Comparison of ENCODE assay signal across 8 cellular contexts in the genomic region with DNA sequence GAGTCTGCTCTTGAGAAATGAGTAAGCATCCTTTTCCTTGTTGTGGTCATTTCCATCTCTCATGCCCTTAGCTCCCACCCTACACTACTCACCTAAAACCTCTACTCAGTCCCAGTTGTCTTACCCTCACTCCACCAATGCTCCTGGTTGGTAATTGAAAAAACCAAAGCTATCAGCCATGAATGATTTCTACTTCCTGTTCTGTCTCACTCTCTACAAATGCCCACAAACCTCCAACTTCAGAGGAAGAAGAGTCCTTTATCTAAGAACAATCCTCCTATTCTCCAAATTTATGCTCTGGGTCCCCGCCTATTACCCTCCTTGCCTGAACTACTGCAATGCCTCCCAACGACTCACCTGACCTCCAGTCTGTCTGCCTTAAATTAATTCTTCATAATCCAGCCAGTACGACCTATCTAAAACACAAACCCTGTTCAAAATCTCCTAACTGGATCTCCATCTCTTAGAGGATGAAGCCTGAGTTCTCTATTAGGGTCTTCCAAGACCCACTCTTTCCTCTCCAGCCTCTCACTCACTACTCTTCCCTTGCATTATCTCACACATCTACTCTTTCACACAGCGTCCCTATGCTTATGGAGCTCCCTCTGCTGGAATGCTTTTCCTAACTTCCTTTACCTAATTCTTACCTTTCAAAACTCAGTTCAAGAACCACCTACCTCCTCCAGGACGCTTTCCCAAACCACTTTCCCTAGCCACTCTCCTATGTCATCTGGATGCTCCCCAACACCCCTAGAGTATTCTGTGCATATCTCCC. TPM values are rescaled to one million over a fixed set of nuclear protein-coding genes. Genes with fewer than 3 reads are reported as not detected.
DNase-seq lines count a peak whose midpoint lies in the region; ATAC-seq and TF ChIP-seq lines count a peak whose summit lies in the region.

No MANE protein-coding gene starts in this region.

- peak overlapping the region; percentile 81 for H3K27ac Mint-ChIP-seq in activated CD8-positive, alpha-beta memory T cell treated with anti-CD3 and anti-CD28 coated beads, Interleukin-2, amount 10 ng/mL, durations not matched to agents 7 days and 5 days
- H3K27ac Mint-ChIP-seq in naive thymus-derived CD8-positive, alpha-beta T cell = peak overlapping the region; percentile 78 to 90 (median 80)

- H3K4me3 Mint-ChIP-seq in activated CD8-positive, alpha-beta memory T cell treated with anti-CD3 and anti-CD28 coated beads, Interleukin-2, amount 10 ng/mL, durations not matched to agents 7 days and 5 days = peak overlapping the region; percentile 12
- H3K4me3 Mint-ChIP-seq in naive thymus-derived CD8-positive, alpha-beta T cell = peak overlapping the region in 7 of 10 donors; percentile 7 to 57 (median 31)

- no peaks in the 10 kb centered on the region for H3K9me3 ChIP-seq in breast epithelium

- intact Hi-C loops in breast epithelium (cut with DNase I; ENCODE audit: low total_unique reads) = no loop called here

- H3K4me3 ChIP-seq in HFF-Myc (replicated peaks; ENCODE audit: low read depth, low read length) (no peak overlapping the region), breast epithelium (no peak overlapping the region)

- no peaks in the 10 kb centered on the region for H3K27me3 Mint-ChIP-seq in activated CD8-positive, alpha-beta memory T cell treated with anti-CD3 and anti-CD28 coated beads, Interleukin-2, amount 10 ng/mL, durations not matched to agents 7 days and 5 days
- H3K27me3 Mint-ChIP-seq in naive thymus-derived CD8-positive, alpha-beta T cell = no peaks in the 10 kb centered on the region

- peaks cover 55% of the 10 kb centered on the region for H3K4me1 Mint-ChIP-seq in activated CD8-positive, alpha-beta memory T cell treated with anti-CD3 and anti-CD28 coated beads, Interleukin-2, amount 10 ng/mL, durations not matched to agents 7 days and 5 days
- peaks cover 27 to 53% (median 50%) of the 10 kb centered on the region in 4 donors for H3K4me1 Mint-ChIP-seq in naive thymus-derived CD8-positive, alpha-beta T cell

- CTCF ChIA-PET in activated CD8-positive, alpha-beta memory T cell treated with anti-CD3 and anti-CD28 coated beads, Interleukin-2, amount 10 ng/mL, durations not matched to agents 7 days and 5 days (lab: Charles Lee) = interaction anchor here (1.0 to 20.8 kb wide), 18 partner anchors 12 to 188 kb away, joined by 3 to 541 read pairs (median 6); partner anchors contain the start of genes CHMP4A, CIDEB, EMC9 and GMPR2

- POLR2A ChIA-PET in naive thymus-derived CD8-positive, alpha-beta T cell (lab: Charles Lee) = interaction anchor here (0.9 to 6.0 kb wide), 7 partner anchors 16 to 146 kb away, joined by 3 to 63 read pairs (median 4); partner anchors contain the start of genes MDP1, RABGGTA, SDR39U1 and TINF2

- H3K27me3 ChIP-seq in breast epithelium = no peaks in the 10 kb centered on the region

- ATAC-seq in activated CD8-positive, alpha-beta memory T cell treated with anti-CD3 and anti-CD28 coated beads, Interleukin-2, amount 10 ng/mL, durations not matched to agents 7 days and 5 days = peak; percentile 6
- ATAC-seq in naive thymus-derived CD8-positive, alpha-beta T cell = peak in 1 of 2 donors; percentile 3
- no peak for ATAC-seq in GM21515 (IDR thresholded peaks at IDR 0.05; ENCODE audit: unreplicated experiment)

- H3K36me3 ChIP-seq in breast epithelium = peaks cover 4% of the 10 kb centered on the region

- peaks cover 4 to 11% of the 10 kb centered on the region in 2 donors for H3K4me1 ChIP-seq in breast epithelium

- TF ChIP-seq POLR2A in breast epithelium (IDR thresholded peaks at IDR 0.05) = no peak

- H3K36me3 Mint-ChIP-seq in activated CD8-positive, alpha-beta memory T cell treated with anti-CD3 and anti-CD28 coated beads, Interleukin-2, amount 10 ng/mL, durations not matched to agents 7 days and 5 days = peaks cover 22% of the 10 kb centered on the region
- H3K36me3 Mint-ChIP-seq in naive thymus-derived CD8-positive, alpha-beta T cell = peaks cover 0 to 52% (median 10%) of the 10 kb centered on the region in 3 donors

- DNase-seq in activated CD8-positive, alpha-beta memory T cell treated with anti-CD3 and anti-CD28 coated beads, Interleukin-2, amount 10 ng/mL, durations not matched to agents 7 days and 5 days = no peak
- DNase-seq in activated CD8-positive, alpha-beta memory T cell treated with anti-CD3 and anti-CD28 coated beads for 24 hours = no peak
- no peak for DNase-seq in HFF-Myc (ENCODE audit: extremely low read depth, low read depth)
- DNase-seq in NCI-H2196 (lab: John Stamatoyannopoulos, UW; ENCODE audit: unreplicated experiment) = peak; percentile 43
- no peak for DNase-seq in breast epithelium (ENCODE audit: low spot score in 2 of 2)
- no peak for DNase-seq in naive thymus-derived CD8-positive, alpha-beta T cell
- DNase-seq in NCI-H2029 treated with DMSO at 0.1 percent for 48 hours (lab: John Stamatoyannopoulos, UW) = no peak

- no peaks in the 10 kb centered on the region for H3K9me3 Mint-ChIP-seq in activated CD8-positive, alpha-beta memory T cell treated with anti-CD3 and anti-CD28 coated beads, Interleukin-2, amount 10 ng/mL, durations not matched to agents 7 days and 5 days (ENCODE audit: low read depth)
- no peaks in the 10 kb centered on the region for H3K9me3 Mint-ChIP-seq in naive thymus-derived CD8-positive, alpha-beta T cell

- TF ChIP-seq CTCF in HFF-Myc (IDR thresholded peaks at IDR 0.05; ENCODE audit: low read depth, low read length, missing control alignments) (peak; percentile 44), breast epithelium (IDR thresholded peaks at IDR 0.05) (peak in 2 of 3 donors; percentile 1 to 37)

- H3K27ac ChIP-seq in breast epithelium = peak overlapping the region; percentile 3 to 34

RNA-seq across cellular contexts. Expression of gene DHRS1, which starts 2.2 kb away (rescaled TPM):
- 10 to 100 TPM; 14.2 to 26.5 TPM for total RNA-seq in activated CD8-positive, alpha-beta memory T cell treated with anti-CD3 and anti-CD28 coated beads, Interleukin-2, amount 10 ng/mL, durations not matched to agents 7 days and 5 days
- 10 to 100 TPM; 21.9 to 45.7 (median 32.1) TPM for total RNA-seq in breast epithelium
- total RNA-seq in naive thymus-derived CD8-positive, alpha-beta T cell = 10 to 100 TPM; 27.5 to 34.2 TPM
- 10 to 100 TPM; 19.6 to 22.4 (median 20.8) TPM for polyA plus RNA-seq in naive thymus-derived CD8-positive, alpha-beta T cell

RNA-seq across cellular contexts. Expression of gene NOP9, which starts 2.3 kb away (rescaled TPM):
- 10 to 100 TPM; 34.2 to 38.3 TPM for total RNA-seq in activated CD8-positive, alpha-beta memory T cell treated with anti-CD3 and anti-CD28 coated beads, Interleukin-2, amount 10 ng/mL, durations not matched to agents 7 days and 5 days
- total RNA-seq in breast epithelium = 10 to 100 TPM; 18.4 to 21.0 (median 19.0) TPM
- total RNA-seq in naive thymus-derived CD8-positive, alpha-beta T cell = 10 to 100 TPM; 21.8 to 25.8 TPM
- polyA plus RNA-seq in naive thymus-derived CD8-positive, alpha-beta T cell = 1 to 10 TPM; 1.3 to 2.2 (median 1.6) TPM

RNA-seq across cellular contexts. Expression of gene CIDEB, which starts 10.4 kb away (rescaled TPM):
- total RNA-seq in activated CD8-positive, alpha-beta memory T cell treated with anti-CD3 and anti-CD28 coated beads, Interleukin-2, amount 10 ng/mL, durations not matched to agents 7 days and 5 days = 10 to 100 TPM; 24.5 to 44.2 TPM
- total RNA-seq in breast epithelium = 10 to 100 TPM in 2 of 3 donors, 1 to 10 TPM in 1; 8.0 to 14.4 (median 10.4) TPM
- 10 to 100 TPM; 12.2 to 15.5 TPM for total RNA-seq in naive thymus-derived CD8-positive, alpha-beta T cell
- polyA plus RNA-seq in naive thymus-derived CD8-positive, alpha-beta T cell = 10 to 100 TPM in 2 of 3 donors, 1 to 10 TPM in 1; 8.6 to 16.1 (median 13.2) TPM

RNA-seq across cellular contexts. Expression of gene LTB4R2, which starts 12.6 kb away (rescaled TPM):
- 10 to 100 TPM; 12.6 to 18.8 TPM for total RNA-seq in activated CD8-positive, alpha-beta memory T cell treated with anti-CD3 and anti-CD28 coated beads, Interleukin-2, amount 10 ng/mL, durations not matched to agents 7 days and 5 days
- total RNA-seq in breast epithelium = 10 to 100 TPM in 1 of 3 donors, 1 to 10 TPM in 2; 8.5 to 11.1 (median 9.4) TPM
- 10 to 100 TPM; 12.5 to 13.0 TPM for total RNA-seq in naive thymus-derived CD8-positive, alpha-beta T cell
- 1 to 10 TPM in 2 of 3 donors, under 1 TPM in 1; 0.93 to 3.5 (median 1.5) TPM for polyA plus RNA-seq in naive thymus-derived CD8-positive, alpha-beta T cell

RNA-seq across cellular contexts. Expression of gene LTB4R, which starts 13.9 kb away (rescaled TPM):
- total RNA-seq in activated CD8-positive, alpha-beta memory T cell treated with anti-CD3 and anti-CD28 coated beads, Interleukin-2, amount 10 ng/mL, durations not matched to agents 7 days and 5 days = 10 to 100 TPM; 15.6 to 32.5 TPM
- total RNA-seq in breast epithelium = 10 to 100 TPM in 2 of 3 donors, 1 to 10 TPM in 1; 5.7 to 18.4 (median 12.8) TPM
- 10 to 100 TPM in 1 of 2 experiments, 1 to 10 TPM in 1; 9.6 to 10.1 TPM for total RNA-seq in naive thymus-derived CD8-positive, alpha-beta T cell
- 1 to 10 TPM; 3.4 to 5.9 (median 4.5) TPM for polyA plus RNA-seq in naive thymus-derived CD8-positive, alpha-beta T cell
